Comparison of ENCODE assay signal across 8 cellular contexts in the genomic region with DNA sequence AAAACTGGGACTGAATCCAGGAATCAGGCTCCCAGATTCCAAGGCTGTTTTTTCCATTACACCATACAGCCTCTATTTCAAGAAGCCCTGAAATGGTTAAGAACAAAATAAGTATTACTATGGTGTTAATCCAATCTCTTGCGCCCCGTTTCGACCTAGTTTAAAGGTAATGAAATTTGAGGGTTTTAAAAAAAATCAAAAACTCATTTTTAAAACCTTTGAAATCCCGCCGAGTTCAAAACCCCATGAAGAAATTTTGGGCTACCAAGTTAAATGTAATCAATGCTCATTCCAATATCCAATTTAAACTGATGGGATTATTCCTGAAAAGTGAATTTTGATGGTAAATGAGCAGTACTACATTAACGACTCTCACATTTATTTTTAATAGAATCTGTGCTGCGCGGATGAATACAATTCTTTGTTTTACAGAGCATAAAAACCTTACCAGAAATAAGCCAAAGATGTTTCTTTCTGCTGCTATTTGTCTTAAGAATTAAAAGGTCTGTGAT. TPM values are rescaled to one million over a fixed set of nuclear protein-coding genes. Genes with fewer than 3 reads are reported as not detected.
A peak's percentile ranks its signal among the peaks of the same experiment; 100 is the strongest.
DNase-seq lines count a peak whose midpoint lies in the region; ATAC-seq, FAIRE-seq and TF ChIP-seq lines count a peak whose summit lies in the region.

No MANE protein-coding gene starts in this region.

- H3K27ac Mint-ChIP-seq in CD8-positive, alpha-beta T cell: peak overlapping the region; percentile 93

- TF ChIP-seq CTCF in CD8-positive, alpha-beta T cell (IDR thresholded peaks at IDR 0.05): no peak
- TF ChIP-seq CTCF in epithelial cell of esophagus (IDR thresholded peaks at IDR 0.05; ENCODE audit: insufficient read depth, low read depth, low read length, missing control alignments) (no peak), pancreas (IDR thresholded peaks at IDR 0.05) (no peak)

- peak overlapping the region; percentile 46 for H3K27ac ChIP-seq in CD8-positive, alpha-beta T cell (ENCODE audit: low read depth, low read length)
- peak overlapping the region; percentile 93 to 99 (median 97) for H3K27ac ChIP-seq in pancreas

- no peaks in the 10 kb centered on the region for H3K9me3 ChIP-seq in CD8-positive, alpha-beta T cell (ENCODE audit: low read length)
- H3K9me3 ChIP-seq in pancreas: no peaks in the 10 kb centered on the region

- H3K4me3 Mint-ChIP-seq in CD8-positive, alpha-beta T cell: peak overlapping the region; percentile 85

- no peaks in the 10 kb centered on the region for H3K27me3 ChIP-seq in CD8-positive, alpha-beta T cell (ENCODE audit: insufficient read depth, low read length)
- H3K27me3 ChIP-seq in pancreas: no peaks in the 10 kb centered on the region

- peaks cover 8% of the 10 kb centered on the region for H3K36me3 Mint-ChIP-seq in CD8-positive, alpha-beta T cell

- H3K4me3 ChIP-seq in CD8-positive, alpha-beta T cell (ENCODE audit: low read depth, low read length): peak overlapping the region; percentile 62
- H3K4me3 ChIP-seq in epithelial cell of esophagus (ENCODE audit: low read length) (peak overlapping the region; percentile 46), pancreas (peak overlapping the region; percentile 74 to 84 (median 78))

- DNase-seq in CD8-positive, alpha-beta T cell: no peak
- DNase-seq in epithelial cell of esophagus (ENCODE audit: low read depth) (no peak), pancreas (peak in 1 of 6 donors; percentile 82), HT-29 (ENCODE audit: low spot score) (no peak), HTR-8/SVneo (ENCODE audit: insufficient read length, low spot score) (no peak)

- peaks cover 32% of the 10 kb centered on the region for H3K4me1 ChIP-seq in CD8-positive, alpha-beta T cell (ENCODE audit: insufficient read depth, low read length)
- H3K4me1 ChIP-seq in pancreas: peaks cover 17 to 33% (median 24%) of the 10 kb centered on the region in 3 donors

- peaks cover 41% of the 10 kb centered on the region for H3K4me1 Mint-ChIP-seq in CD8-positive, alpha-beta T cell (ENCODE audit: low read depth)

- no peaks in the 10 kb centered on the region for H3K27me3 Mint-ChIP-seq in CD8-positive, alpha-beta T cell (ENCODE audit: low read depth)

- no peaks in the 10 kb centered on the region for H3K36me3 ChIP-seq in CD8-positive, alpha-beta T cell (ENCODE audit: insufficient read depth, low read length)
- no peaks in the 10 kb centered on the region for H3K36me3 ChIP-seq in pancreas

- no peaks in the 10 kb centered on the region for H3K9me3 Mint-ChIP-seq in CD8-positive, alpha-beta T cell

- FAIRE-seq in pancreas (lab: Jason Lieb, UNC): peak; percentile 9
- no peak for FAIRE-seq in HTR-8/SVneo (lab: Jason Lieb, UNC)

- 7 to 12% methylated on average over 8 of the region's 8 CpGs for WGBS in pancreas, 2 donors

- POLR2A ChIA-PET in CD8-positive, alpha-beta T cell (lab: Charles Lee): no interaction called here

- intact Hi-C loops in CD8-positive, alpha-beta T cell (cut with DNase I, micrococcal nuclease): loop anchor here (1.0 to 10.0 kb wide), 14 partner anchors 37 to 448 kb away; a partner anchor contains a TSS
- intact Hi-C loops in pancreas (cut with DNase I): no loop called here

- CTCF ChIA-PET in CD8-positive, alpha-beta T cell (lab: Charles Lee): no interaction called here

- no peak for ATAC-seq in CD8-positive, alpha-beta T cell
- ATAC-seq in pancreas: no peak
- ATAC-seq in GM18907 (IDR thresholded peaks at IDR 0.05; ENCODE audit: unreplicated experiment): no peak
- no peak for ATAC-seq in GM18867 (IDR thresholded peaks at IDR 0.05; ENCODE audit: unreplicated experiment)

TF ChIP-seq in PFSK-1, 5 proteins besides CTCF, POLR2A, EP300 and RAD21:
- TF ChIP-seq FOXP2 (optimal IDR thresholded peaks at IDR 0.05; ENCODE audit: borderline replicate concordance, extremely low read depth, extremely low read length, insufficient read depth) (no peak), TAF1 (IDR thresholded peaks at IDR 0.05; ENCODE audit: borderline replicate concordance, insufficient read depth, low read length) (peak; percentile 40; the same call in 1 of the 2 replicates)

RNA-seq across cellular contexts. Expression of a gene that starts 0.8 kb away (rescaled TPM):
- 10 to 100 TPM in 1 of 2 experiments, 1 to 10 TPM in 1; 8.5 to 12.2 TPM for total RNA-seq in CD8-positive, alpha-beta T cell
- polyA plus RNA-seq in PFSK-1 (2012; ENCODE audit: insufficient read length, low read depth): 11.0 TPM
- total RNA-seq in pancreas: 10 to 100 TPM; 14.0 to 27.0 (median 19.6) TPM
- 1 to 10 TPM; 6.8 to 10.0 TPM for polyA plus RNA-seq in pancreas
- total RNA-seq in HT-29 (2014; rRNA removed; shearing (Covaris generic)): 21.1 and 21.8 TPM in 2 replicates

Comparison
In these comparisons a context has a peak if more than half of its experiments do, and no peak if none do; other contexts are left out.
1. intact Hi-C loops: an anchor here in CD8-positive, alpha-beta T cell (1.0 to 10.0 kb wide); none called in pancreas.